1 cellular context compared by ENCODE assay signal in the genomic region with DNA sequence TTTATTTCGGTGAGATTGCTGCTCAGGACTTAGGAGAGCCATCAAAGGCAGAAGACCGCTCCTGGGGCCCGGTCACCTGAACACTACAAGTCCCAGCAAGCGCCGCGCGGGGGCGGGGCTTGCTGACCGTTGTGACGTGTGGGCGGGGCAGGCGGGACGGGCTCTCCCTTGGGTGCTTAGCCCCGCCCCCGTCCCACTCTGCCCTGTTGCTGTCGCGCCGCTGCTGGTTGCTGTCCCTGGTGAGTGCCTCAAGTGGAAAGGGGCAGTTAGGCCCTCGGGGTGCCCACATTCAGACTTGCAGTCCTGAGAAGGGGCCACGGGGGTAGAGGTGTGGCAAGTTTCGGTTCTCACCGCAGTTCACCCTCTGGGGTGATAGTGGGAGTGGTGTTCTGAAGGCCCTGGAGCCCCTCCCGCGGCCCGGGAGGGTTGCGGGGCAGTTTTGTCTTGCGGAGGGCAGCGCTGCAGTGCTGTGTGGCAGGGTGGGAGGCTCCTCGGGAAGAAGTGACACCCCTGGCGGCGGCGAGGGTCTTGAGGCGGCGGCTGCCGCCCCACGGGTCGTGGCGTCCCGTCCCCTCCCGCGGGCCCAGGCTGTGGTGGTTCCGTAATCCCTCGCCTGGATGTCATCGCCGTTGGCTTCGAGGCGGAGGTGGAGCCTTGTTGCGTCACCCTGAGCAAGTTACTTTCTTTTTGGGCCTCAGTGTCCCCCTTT.
TF ChIP-seq lines count a peak whose summit lies in the region.

A gene with protein sequence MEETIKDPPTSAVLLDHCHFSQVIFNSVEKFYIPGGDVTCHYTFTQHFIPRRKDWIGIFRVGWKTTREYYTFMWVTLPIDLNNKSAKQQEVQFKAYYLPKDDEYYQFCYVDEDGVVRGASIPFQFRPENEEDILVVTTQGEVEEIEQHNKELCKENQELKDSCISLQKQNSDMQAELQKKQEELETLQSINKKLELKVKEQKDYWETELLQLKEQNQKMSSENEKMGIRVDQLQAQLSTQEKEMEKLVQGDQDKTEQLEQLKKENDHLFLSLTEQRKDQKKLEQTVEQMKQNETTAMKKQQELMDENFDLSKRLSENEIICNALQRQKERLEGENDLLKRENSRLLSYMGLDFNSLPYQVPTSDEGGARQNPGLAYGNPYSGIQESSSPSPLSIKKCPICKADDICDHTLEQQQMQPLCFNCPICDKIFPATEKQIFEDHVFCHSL (plus strand): TSS at position 196 of the 709 bp plus-strand sequence. CDS start 10,673 bp downstream, outside the sequence.

TF ChIP-seq in A549, 52 proteins besides CTCF, POLR2A, EP300 and RAD21 (continued from another document):
- TF ChIP-seq CEBPB (IDR thresholded peaks at IDR 0.05) (peak; percentile 75 to 89; a peak in 3 of 4 replicates), JUN (IDR thresholded peaks at IDR 0.05) (0 out of 5 replicates have a peak, but pooled peaks of 1 of the 2 experiments have one; percentile 19), EHF (CRISPR knock-in tag; IDR thresholded peaks at IDR 0.05) (no peak)
